In the genomic region with DNA sequence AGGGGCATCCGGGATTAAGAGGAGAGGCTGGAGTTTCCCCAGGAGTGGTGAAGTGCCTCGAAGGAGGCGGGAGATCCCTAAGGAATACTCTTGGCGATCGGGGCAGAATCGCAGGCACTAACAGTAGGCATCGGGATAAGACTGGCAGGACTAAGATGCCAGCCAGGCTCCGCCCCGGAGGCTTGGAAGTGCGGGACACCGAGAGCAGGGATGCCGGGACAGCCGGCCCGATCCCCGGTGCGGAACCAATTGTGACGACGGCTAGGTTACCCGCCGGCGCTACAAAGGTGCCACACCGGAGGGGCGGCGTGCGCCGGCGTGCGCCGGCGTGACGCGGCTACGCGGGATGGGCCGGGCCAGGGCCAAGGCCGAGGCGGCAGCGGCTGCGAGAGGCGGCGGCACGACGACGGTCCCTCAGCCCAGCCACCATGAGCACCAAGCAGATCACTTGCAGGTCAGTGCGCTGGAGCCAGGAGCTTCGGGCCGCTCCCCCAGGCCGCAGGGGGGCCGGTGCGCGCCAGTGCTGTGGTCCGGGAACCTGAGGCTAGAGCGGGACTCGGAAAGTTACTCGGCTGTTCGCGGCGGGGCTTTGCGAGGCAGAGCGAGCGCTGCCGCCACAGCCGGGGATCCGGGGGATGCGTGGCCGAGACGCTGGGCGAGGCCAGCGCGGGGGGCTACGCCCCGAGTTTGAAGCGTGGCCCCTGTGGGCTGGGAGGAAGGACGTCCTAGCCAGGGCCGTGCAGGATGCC, we compare ENCODE assay signal across 8 cellular contexts.
DNase-seq lines count a peak whose midpoint lies in the region; ATAC-seq and TF ChIP-seq lines count a peak whose summit lies in the region.

A gene with protein sequence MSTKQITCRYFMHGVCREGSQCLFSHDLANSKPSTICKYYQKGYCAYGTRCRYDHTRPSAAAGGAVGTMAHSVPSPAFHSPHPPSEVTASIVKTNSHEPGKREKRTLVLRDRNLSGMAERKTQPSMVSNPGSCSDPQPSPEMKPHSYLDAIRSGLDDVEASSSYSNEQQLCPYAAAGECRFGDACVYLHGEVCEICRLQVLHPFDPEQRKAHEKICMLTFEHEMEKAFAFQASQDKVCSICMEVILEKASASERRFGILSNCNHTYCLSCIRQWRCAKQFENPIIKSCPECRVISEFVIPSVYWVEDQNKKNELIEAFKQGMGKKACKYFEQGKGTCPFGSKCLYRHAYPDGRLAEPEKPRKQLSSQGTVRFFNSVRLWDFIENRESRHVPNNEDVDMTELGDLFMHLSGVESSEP (plus strand): TSS at position 365 of the 749 bp plus-strand sequence. CDS start 64 bp downstream, at position 429.

- peak; percentile 84 for ATAC-seq in GM18909 (IDR thresholded peaks at IDR 0.05; ENCODE audit: poor library complexity, unreplicated experiment)
- ATAC-seq in HG03159 (IDR thresholded peaks at IDR 0.05; ENCODE audit: unreplicated experiment): peak; percentile 80

- peaks cover 3% of the 10 kb centered on the region for H3K27me3 ChIP-seq in layer of hippocampus (ENCODE audit: control insufficient read depth, insufficient read depth, low read length)

- H3K27ac ChIP-seq in layer of hippocampus (ENCODE audit: low read depth, low read length): peak within 1 kb of the TSS; percentile 90

- peak within 1 kb of the TSS; percentile 74 for H3K4me3 ChIP-seq in AG10803 (ENCODE audit: low read length)
- H3K4me3 ChIP-seq in choroid plexus epithelial cell (ENCODE audit: low read depth, low read length): peak within 1 kb of the TSS; percentile 93

- no peak for TF ChIP-seq CTCF in AG10803 (conservative IDR thresholded peaks at IDR 0.05; ENCODE audit: low read length)
- no peak for TF ChIP-seq CTCF in choroid plexus epithelial cell (conservative IDR thresholded peaks at IDR 0.05; ENCODE audit: low read depth, low read length)

- DNase-seq in AG10803 (ENCODE audit: low read depth) (peak; percentile 83), NCI-H510A treated with DMSO at 0.1 percent for 48 hours (lab: John Stamatoyannopoulos, UW) (peak; percentile 66), choroid plexus epithelial cell (ENCODE audit: low read depth) (peak; percentile 80)
- peak; percentile 81 for DNase-seq in activated CD4-positive, alpha-beta T cell treated with anti-CD3 and anti-CD28 coated beads for 4 hours
- peak; percentile 77 to 82 for DNase-seq in stimulated activated CD4-positive, alpha-beta T cell treated with anti-CD3 and anti-CD28 coated beads, Interleukin-1b, Interleukin-23, amount 100 ng/mL, for 4 hours (ENCODE audit: low read depth in 2 of 2)

Comparison
In these comparisons a context has a peak if more than half of its experiments do, and no peak if none do; other contexts are left out.
1. Peak in every context shown above with its lines: DNase-seq, ATAC-seq, H3K4me3 ChIP-seq and H3K27ac ChIP-seq.